ENCODE assay signal across 1 cellular context in the genomic region with DNA sequence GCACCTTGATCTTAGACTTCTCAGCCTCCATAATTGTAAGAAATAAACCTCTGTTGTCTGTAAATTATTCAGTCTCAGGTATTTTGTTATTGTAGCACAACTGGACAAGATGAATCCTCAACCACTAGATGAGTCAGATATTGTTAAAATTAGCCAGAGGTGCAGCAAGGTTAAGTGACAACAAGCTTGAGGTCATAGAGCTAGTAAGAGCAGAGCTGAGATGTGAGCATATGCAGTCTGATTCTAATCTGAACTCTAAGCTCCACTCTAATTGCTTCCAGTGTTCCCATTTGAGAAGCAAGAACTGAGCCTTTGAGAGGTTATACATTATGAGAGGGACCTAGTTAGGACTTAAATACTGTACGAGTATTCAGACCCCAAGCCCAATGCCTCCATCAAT.
TF ChIP-seq lines count a peak whose summit lies in the region.

No MANE protein-coding gene starts in this region.

TF ChIP-seq in GM23338, 12 proteins besides CTCF, POLR2A, EP300 and RAD21:
- TF ChIP-seq, protein P1, sequence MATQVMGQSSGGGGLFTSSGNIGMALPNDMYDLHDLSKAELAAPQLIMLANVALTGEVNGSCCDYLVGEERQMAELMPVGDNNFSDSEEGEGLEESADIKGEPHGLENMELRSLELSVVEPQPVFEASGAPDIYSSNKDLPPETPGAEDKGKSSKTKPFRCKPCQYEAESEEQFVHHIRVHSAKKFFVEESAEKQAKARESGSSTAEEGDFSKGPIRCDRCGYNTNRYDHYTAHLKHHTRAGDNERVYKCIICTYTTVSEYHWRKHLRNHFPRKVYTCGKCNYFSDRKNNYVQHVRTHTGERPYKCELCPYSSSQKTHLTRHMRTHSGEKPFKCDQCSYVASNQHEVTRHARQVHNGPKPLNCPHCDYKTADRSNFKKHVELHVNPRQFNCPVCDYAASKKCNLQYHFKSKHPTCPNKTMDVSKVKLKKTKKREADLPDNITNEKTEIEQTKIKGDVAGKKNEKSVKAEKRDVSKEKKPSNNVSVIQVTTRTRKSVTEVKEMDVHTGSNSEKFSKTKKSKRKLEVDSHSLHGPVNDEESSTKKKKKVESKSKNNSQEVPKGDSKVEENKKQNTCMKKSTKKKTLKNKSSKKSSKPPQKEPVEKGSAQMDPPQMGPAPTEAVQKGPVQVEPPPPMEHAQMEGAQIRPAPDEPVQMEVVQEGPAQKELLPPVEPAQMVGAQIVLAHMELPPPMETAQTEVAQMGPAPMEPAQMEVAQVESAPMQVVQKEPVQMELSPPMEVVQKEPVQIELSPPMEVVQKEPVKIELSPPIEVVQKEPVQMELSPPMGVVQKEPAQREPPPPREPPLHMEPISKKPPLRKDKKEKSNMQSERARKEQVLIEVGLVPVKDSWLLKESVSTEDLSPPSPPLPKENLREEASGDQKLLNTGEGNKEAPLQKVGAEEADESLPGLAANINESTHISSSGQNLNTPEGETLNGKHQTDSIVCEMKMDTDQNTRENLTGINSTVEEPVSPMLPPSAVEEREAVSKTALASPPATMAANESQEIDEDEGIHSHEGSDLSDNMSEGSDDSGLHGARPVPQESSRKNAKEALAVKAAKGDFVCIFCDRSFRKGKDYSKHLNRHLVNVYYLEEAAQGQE (IDR thresholded peaks at IDR 0.05; ENCODE audit: unreplicated experiment) = no peak
- TF ChIP-seq ZNF114 (CRISPR knock-in tag; IDR thresholded peaks at IDR 0.05) (no peak), EZH2 (IDR thresholded peaks at IDR 0.05; ENCODE audit: low read depth, unreplicated experiment) (no peak), POLR2AphosphoS5 (IDR thresholded peaks at IDR 0.05; ENCODE audit: low read depth) (no peak), CREB1 (CRISPR knock-in tag; IDR thresholded peaks at IDR 0.05; ENCODE audit: low read depth) (no peak), JUNB (IDR thresholded peaks at IDR 0.05; ENCODE audit: unreplicated experiment) (no peak), ZNF331 (CRISPR knock-in tag; IDR thresholded peaks at IDR 0.05; ENCODE audit: low read depth) (no peak), STAT1 (IDR thresholded peaks at IDR 0.05; ENCODE audit: unreplicated experiment) (no peak)
- TF ChIP-seq, protein P2, sequence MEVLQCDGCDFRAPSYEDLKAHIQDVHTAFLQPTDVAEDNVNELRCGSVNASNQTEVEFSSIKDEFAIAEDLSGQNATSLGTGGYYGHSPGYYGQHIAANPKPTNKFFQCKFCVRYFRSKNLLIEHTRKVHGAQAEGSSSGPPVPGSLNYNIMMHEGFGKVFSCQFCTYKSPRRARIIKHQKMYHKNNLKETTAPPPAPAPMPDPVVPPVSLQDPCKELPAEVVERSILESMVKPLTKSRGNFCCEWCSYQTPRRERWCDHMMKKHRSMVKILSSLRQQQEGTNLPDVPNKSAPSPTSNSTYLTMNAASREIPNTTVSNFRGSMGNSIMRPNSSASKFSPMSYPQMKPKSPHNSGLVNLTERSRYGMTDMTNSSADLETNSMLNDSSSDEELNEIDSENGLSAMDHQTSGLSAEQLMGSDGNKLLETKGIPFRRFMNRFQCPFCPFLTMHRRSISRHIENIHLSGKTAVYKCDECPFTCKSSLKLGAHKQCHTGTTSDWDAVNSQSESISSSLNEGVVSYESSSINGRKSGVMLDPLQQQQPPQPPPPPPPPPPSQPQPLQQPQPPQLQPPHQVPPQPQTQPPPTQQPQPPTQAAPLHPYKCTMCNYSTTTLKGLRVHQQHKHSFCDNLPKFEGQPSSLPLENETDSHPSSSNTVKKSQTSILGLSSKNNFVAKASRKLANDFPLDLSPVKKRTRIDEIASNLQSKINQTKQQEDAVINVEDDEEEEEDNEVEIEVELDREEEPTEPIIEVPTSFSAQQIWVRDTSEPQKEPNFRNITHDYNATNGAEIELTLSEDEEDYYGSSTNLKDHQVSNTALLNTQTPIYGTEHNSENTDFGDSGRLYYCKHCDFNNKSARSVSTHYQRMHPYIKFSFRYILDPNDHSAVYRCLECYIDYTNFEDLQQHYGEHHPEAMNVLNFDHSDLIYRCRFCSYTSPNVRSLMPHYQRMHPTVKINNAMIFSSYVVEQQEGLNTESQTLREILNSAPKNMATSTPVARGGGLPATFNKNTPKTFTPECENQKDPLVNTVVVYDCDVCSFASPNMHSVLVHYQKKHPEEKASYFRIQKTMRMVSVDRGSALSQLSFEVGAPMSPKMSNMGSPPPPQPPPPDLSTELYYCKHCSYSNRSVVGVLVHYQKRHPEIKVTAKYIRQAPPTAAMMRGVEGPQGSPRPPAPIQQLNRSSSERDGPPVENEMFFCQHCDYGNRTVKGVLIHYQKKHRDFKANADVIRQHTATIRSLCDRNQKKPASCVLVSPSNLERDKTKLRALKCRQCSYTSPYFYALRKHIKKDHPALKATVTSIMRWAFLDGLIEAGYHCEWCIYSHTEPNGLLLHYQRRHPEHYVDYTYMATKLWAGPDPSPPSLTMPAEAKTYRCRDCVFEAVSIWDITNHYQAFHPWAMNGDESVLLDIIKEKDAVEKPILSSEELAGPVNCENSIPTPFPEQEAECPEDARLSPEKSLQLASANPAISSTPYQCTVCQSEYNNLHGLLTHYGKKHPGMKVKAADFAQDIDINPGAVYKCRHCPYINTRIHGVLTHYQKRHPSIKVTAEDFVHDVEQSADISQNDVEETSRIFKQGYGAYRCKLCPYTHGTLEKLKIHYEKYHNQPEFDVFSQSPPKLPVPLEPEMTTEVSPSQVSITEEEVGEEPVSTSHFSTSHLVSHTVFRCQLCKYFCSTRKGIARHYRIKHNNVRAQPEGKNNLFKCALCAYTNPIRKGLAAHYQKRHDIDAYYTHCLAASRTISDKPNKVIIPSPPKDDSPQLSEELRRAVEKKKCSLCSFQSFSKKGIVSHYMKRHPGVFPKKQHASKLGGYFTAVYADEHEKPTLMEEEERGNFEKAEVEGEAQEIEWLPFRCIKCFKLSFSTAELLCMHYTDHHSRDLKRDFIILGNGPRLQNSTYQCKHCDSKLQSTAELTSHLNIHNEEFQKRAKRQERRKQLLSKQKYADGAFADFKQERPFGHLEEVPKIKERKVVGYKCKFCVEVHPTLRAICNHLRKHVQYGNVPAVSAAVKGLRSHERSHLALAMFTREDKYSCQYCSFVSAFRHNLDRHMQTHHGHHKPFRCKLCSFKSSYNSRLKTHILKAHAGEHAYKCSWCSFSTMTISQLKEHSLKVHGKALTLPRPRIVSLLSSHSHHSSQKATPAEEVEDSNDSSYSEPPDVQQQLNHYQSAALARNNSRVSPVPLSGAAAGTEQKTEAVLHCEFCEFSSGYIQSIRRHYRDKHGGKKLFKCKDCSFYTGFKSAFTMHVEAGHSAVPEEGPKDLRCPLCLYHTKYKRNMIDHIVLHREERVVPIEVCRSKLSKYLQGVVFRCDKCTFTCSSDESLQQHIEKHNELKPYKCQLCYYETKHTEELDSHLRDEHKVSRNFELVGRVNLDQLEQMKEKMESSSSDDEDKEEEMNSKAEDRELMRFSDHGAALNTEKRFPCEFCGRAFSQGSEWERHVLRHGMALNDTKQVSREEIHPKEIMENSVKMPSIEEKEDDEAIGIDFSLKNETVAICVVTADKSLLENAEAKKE (CRISPR knock-in tag; IDR thresholded peaks at IDR 0.05) = no peak
